In the genomic region with DNA sequence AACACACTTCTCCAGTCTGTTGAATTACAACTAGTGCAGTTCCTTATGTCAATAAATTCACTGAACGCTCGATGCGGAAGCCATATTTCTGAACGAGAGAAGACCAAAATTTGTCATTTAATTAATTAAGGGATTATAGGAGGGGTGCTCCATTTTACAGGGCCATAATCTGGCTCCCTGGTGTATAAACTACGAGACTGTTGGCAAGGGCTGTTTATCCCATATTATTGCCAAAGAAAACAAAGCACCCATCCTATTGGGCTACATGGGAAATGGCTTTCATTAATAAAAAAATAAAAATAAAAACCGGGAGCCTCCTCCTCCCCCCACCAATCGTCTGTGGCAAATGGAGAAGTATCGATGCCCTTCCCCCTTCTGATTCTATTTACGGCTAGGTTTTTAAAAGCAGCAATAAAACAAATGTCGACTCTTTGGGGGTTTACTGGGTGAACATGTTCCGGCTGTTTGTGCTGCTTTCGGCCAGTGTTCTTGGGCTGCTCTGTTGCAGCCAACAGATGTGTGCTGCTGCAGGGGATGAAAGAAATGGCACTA, we compare ENCODE assay signal across 1 cellular context.
TF ChIP-seq lines count a peak whose summit lies in the region.

No MANE protein-coding gene starts in this region.

TF ChIP-seq in GM12878, 131 proteins besides CTCF, POLR2A, EP300 and RAD21:
- TF ChIP-seq NR2F1 (conservative IDR thresholded peaks at IDR 0.05) (no peak), SKIL (IDR thresholded peaks at IDR 0.05; ENCODE audit: low read depth, poor library complexity, severe bottlenecking) (no peak), HDGF (IDR thresholded peaks at IDR 0.05) (no peak), E2F8 (IDR thresholded peaks at IDR 0.05; ENCODE audit: low read depth, partially characterized antibody) (no peak), MXI1 (IDR thresholded peaks at IDR 0.05; ENCODE audit: low read depth, low read length) (no peak), ESRRA (IDR thresholded peaks at IDR 0.05; ENCODE audit: low read length) (no peak), ELK1 (IDR thresholded peaks at IDR 0.05; ENCODE audit: low read depth, low read length) (no peak), BACH1 (IDR thresholded peaks at IDR 0.05; ENCODE audit: borderline replicate concordance) (no peak), CBX5 (IDR thresholded peaks at IDR 0.05; ENCODE audit: low read depth) (no peak), MTA2 (IDR thresholded peaks at IDR 0.05; ENCODE audit: low read depth) (no peak), ZZZ3 (IDR thresholded peaks at IDR 0.05; ENCODE audit: control insufficient read depth, insufficient read length, low read depth) (no peak), NR2C1 (IDR thresholded peaks at IDR 0.05) (no peak), MYB (IDR thresholded peaks at IDR 0.05; ENCODE audit: borderline replicate concordance, low read depth, low read length) (no peak)
- TF ChIP-seq, protein P1, sequence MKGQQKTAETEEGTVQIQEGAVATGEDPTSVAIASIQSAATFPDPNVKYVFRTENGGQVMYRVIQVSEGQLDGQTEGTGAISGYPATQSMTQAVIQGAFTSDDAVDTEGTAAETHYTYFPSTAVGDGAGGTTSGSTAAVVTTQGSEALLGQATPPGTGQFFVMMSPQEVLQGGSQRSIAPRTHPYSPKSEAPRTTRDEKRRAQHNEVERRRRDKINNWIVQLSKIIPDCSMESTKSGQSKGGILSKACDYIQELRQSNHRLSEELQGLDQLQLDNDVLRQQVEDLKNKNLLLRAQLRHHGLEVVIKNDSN (IDR thresholded peaks at IDR 0.05; ENCODE audit: borderline replicate concordance, extremely low read length, insufficient read depth, low read depth, low read length), result no peak
- TF ChIP-seq, protein P2, sequence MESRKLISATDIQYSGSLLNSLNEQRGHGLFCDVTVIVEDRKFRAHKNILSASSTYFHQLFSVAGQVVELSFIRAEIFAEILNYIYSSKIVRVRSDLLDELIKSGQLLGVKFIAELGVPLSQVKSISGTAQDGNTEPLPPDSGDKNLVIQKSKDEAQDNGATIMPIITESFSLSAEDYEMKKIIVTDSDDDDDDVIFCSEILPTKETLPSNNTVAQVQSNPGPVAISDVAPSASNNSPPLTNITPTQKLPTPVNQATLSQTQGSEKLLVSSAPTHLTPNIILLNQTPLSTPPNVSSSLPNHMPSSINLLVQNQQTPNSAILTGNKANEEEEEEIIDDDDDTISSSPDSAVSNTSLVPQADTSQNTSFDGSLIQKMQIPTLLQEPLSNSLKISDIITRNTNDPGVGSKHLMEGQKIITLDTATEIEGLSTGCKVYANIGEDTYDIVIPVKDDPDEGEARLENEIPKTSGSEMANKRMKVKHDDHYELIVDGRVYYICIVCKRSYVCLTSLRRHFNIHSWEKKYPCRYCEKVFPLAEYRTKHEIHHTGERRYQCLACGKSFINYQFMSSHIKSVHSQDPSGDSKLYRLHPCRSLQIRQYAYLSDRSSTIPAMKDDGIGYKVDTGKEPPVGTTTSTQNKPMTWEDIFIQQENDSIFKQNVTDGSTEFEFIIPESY (IDR thresholded peaks at IDR 0.05), result no peak
- TF ChIP-seq, protein P3, sequence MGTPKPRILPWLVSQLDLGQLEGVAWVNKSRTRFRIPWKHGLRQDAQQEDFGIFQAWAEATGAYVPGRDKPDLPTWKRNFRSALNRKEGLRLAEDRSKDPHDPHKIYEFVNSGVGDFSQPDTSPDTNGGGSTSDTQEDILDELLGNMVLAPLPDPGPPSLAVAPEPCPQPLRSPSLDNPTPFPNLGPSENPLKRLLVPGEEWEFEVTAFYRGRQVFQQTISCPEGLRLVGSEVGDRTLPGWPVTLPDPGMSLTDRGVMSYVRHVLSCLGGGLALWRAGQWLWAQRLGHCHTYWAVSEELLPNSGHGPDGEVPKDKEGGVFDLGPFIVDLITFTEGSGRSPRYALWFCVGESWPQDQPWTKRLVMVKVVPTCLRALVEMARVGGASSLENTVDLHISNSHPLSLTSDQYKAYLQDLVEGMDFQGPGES (IDR thresholded peaks at IDR 0.05), result no peak
- TF ChIP-seq, protein P4, sequence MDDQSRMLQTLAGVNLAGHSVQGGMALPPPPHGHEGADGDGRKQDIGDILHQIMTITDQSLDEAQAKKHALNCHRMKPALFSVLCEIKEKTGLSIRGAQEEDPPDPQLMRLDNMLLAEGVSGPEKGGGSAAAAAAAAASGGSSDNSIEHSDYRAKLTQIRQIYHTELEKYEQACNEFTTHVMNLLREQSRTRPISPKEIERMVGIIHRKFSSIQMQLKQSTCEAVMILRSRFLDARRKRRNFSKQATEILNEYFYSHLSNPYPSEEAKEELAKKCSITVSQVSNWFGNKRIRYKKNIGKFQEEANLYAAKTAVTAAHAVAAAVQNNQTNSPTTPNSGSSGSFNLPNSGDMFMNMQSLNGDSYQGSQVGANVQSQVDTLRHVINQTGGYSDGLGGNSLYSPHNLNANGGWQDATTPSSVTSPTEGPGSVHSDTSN (IDR thresholded peaks at IDR 0.05; ENCODE audit: insufficient replicate concordance, low read depth, low read length), result no peak
